8 cellular contexts compared by ENCODE assay signal in the genomic region with DNA sequence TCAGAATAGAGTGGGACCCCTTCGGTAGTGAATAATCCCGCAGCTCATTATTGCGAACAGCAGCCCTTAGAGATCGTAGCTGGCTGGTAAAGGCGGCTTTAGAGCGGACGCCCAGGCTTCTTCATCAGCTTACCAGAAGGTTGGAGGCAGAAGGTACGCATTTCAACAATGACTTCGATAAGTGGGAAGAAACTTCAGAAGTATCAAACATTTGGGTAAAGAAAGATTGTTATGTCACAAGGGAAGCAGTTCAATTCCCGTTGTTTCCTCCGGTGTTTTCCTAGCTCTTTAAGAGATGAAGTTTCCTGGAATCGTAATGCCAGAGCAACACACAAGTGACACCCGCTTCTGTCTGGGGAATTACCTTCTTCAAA.
DNase-seq lines count a peak whose midpoint lies in the region; ATAC-seq and TF ChIP-seq lines count a peak whose summit lies in the region.

No MANE protein-coding gene starts in this region.

- no peaks in the 10 kb centered on the region for H3K36me3 Mint-ChIP-seq in activated CD4-positive, alpha-beta T cell treated with anti-CD3 and anti-CD28 coated beads for 36 hours (ENCODE audit: low read depth)

- peaks cover 32% of the 10 kb centered on the region for H3K27me3 Mint-ChIP-seq in activated CD4-positive, alpha-beta T cell treated with anti-CD3 and anti-CD28 coated beads for 36 hours

- CTCF ChIA-PET in activated CD4-positive, alpha-beta T cell treated with anti-CD3 and anti-CD28 coated beads for 36 hours (lab: Charles Lee): interaction anchor here (1.4 kb wide), 1 partner anchor 17 kb away, joined by 6 read pairs; no protein-coding TSS in a partner anchor

- no peak for ATAC-seq in activated CD4-positive, alpha-beta T cell treated with anti-CD3 and anti-CD28 coated beads for 36 hours
- ATAC-seq in GM18505 (IDR thresholded peaks at IDR 0.05; ENCODE audit: unreplicated experiment): no peak

- DNase-seq in activated CD4-positive, alpha-beta T cell treated with anti-CD3 and anti-CD28 coated beads for 36 hours: peak; percentile 16
- no peak for DNase-seq in activated CD4-positive, alpha-beta T cell treated with anti-CD3 and anti-CD28 coated beads for 1 hour
- no peak for DNase-seq in LNCaP clone FGC (ENCODE audit: low read depth)
- peak; percentile 55 for DNase-seq in cerebellar cortex (ENCODE audit: low spot score)
- DNase-seq in skeletal muscle cell (ENCODE audit: low read depth): no peak
- no peak for DNase-seq in NCI-H2029 treated with DMSO at 0.1 percent for 48 hours (lab: John Stamatoyannopoulos, UW)
- no peak for DNase-seq in GM10266 (ENCODE audit: extremely low spot score)

- no peaks in the 10 kb centered on the region for H3K4me1 Mint-ChIP-seq in activated CD4-positive, alpha-beta T cell treated with anti-CD3 and anti-CD28 coated beads for 36 hours

- H3K4me3 Mint-ChIP-seq in activated CD4-positive, alpha-beta T cell treated with anti-CD3 and anti-CD28 coated beads for 36 hours: no peak overlapping the region

- intact Hi-C loops in activated CD4-positive, alpha-beta T cell treated with anti-CD3 and anti-CD28 coated beads for 36 hours (cut with DNase I, micrococcal nuclease): loop anchor here (1.0 to 5.0 kb wide), 5 partner anchors 9 to 160 kb away; no protein-coding TSS in a partner anchor

- TF ChIP-seq POLR2A in GM18505 (IDR thresholded peaks at IDR 0.05; ENCODE audit: borderline replicate concordance, extremely low read depth, insufficient read depth, insufficient read length): no peak

- TF ChIP-seq CTCF in LNCaP clone FGC (IDR thresholded peaks at IDR 0.05; ENCODE audit: control insufficient read depth, extremely low read depth, insufficient read depth) (no peak), GM10266 (IDR thresholded peaks at IDR 0.05; ENCODE audit: control insufficient read depth, insufficient read depth, low read depth, missing control alignments) (no peak)

- H3K9me3 Mint-ChIP-seq in activated CD4-positive, alpha-beta T cell treated with anti-CD3 and anti-CD28 coated beads for 36 hours (ENCODE audit: low read depth): no peaks in the 10 kb centered on the region

- no peak overlapping the region for H3K27ac Mint-ChIP-seq in activated CD4-positive, alpha-beta T cell treated with anti-CD3 and anti-CD28 coated beads for 36 hours

- H3K4me3 ChIP-seq in LNCaP clone FGC (ENCODE audit: low read depth, low read length): peak overlapping the region; percentile 64
- peak overlapping the region; percentile 46 for H3K4me3 ChIP-seq in skeletal muscle cell (ENCODE audit: low read depth, low read length)

- POLR2A ChIA-PET in activated CD4-positive, alpha-beta T cell treated with anti-CD3 and anti-CD28 coated beads for 36 hours (lab: Charles Lee): no interaction called here

Comparison
In these comparisons a context has a peak if more than half of its experiments do, and no peak if none do; other contexts are left out.
1. DNase-seq: peak in activated CD4-positive, alpha-beta T cell treated with anti-CD3 and anti-CD28 coated beads for 36 hours (single experiment) and cerebellar cortex (single experiment); none in activated CD4-positive, alpha-beta T cell treated with anti-CD3 and anti-CD28 coated beads for 1 hour (single experiment), LNCaP clone FGC (single experiment), skeletal muscle cell (single experiment), NCI-H2029 treated with DMSO at 0.1 percent for 48 hours (single experiment) and GM10266 (single experiment).